Comparison of ENCODE assay signal across 1 cellular context in genomic region chr10:70666960-70667798, GRCh38.
TF ChIP-seq lines count a peak whose summit lies in the region.

No MANE protein-coding gene starts in this region.

TF ChIP-seq in K562, 482 proteins besides CTCF, POLR2A, EP300 and RAD21 (continued from another document and continues in another):
- TF ChIP-seq, protein P1, sequence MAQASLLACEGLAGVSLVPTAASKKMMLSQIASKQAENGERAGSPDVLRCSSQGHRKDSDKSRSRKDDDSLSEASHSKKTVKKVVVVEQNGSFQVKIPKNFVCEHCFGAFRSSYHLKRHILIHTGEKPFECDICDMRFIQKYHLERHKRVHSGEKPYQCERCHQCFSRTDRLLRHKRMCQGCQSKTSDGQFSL (CRISPR knock-in tag; IDR thresholded peaks at IDR 0.05) = no peak
- TF ChIP-seq, protein P1 (tag; IDR thresholded peaks at IDR 0.05) = peak in 1 of 2 experiments; percentile 70; a peak in 2 of 4 replicates
- TF ChIP-seq ILK (tag; IDR thresholded peaks at IDR 0.05; ENCODE audit: borderline replicate concordance, low read depth) (no peak), POU5F1 (IDR thresholded peaks at IDR 0.05; ENCODE audit: borderline replicate concordance, low read depth, low read length, partially characterized antibody) (no peak), HMBOX1 (IDR thresholded peaks at IDR 0.05) (peak; percentile 90), ESRRA (IDR thresholded peaks at IDR 0.05; ENCODE audit: borderline replicate concordance, low read depth) (peak; percentile 100), MLLT1 (IDR thresholded peaks at IDR 0.05) (peak; percentile 26 to 91; a peak in 3 of 4 replicates), DACH1 (IDR thresholded peaks at IDR 0.05; ENCODE audit: partially characterized antibody) (peak; percentile 92), CCAR2 (IDR thresholded peaks at IDR 0.05; ENCODE audit: low read depth, low read length) (no peak), PHB (CRISPR knock-in tag; IDR thresholded peaks at IDR 0.05) (no peak), RBM22 (IDR thresholded peaks at IDR 0.05; ENCODE audit: low read depth, low read length, poor library complexity, severe bottlenecking) (no peak), ATF2 (CRISPR knock-in tag; IDR thresholded peaks at IDR 0.05) (no peak), SMAD4 (CRISPR knock-in tag; conservative IDR thresholded peaks at IDR 0.05) (peak; percentile 96), PTTG1 (tag; IDR thresholded peaks at IDR 0.05; ENCODE audit: low read depth) (peak; percentile 80), ZKSCAN3 (CRISPR knock-in tag; IDR thresholded peaks at IDR 0.05) (no peak), GATAD2A (IDR thresholded peaks at IDR 0.05) (peak; percentile 82; the same call in 1 of the 2 replicates), MGA (IDR thresholded peaks at IDR 0.05) (no peak), HES1 (IDR thresholded peaks at IDR 0.05; ENCODE audit: low read depth) (peak; percentile 85), POLR2G (IDR thresholded peaks at IDR 0.05; ENCODE audit: low read depth, low read length) (no peak), KDM2B (CRISPR knock-in tag; IDR thresholded peaks at IDR 0.05) (0 out of 2 replicates have a peak, but pooled peaks have one; percentile 77), IFI16 (CRISPR knock-in tag; IDR thresholded peaks at IDR 0.05) (peak; percentile 82; the same call in 1 of the 2 replicates), KAT8 (IDR thresholded peaks at IDR 0.05; ENCODE audit: low read depth) (no peak), ZNF23 (CRISPR knock-in tag; IDR thresholded peaks at IDR 0.05) (no peak), ZNF184 (CRISPR knock-in tag; IDR thresholded peaks at IDR 0.05) (no peak), RBM17 (IDR thresholded peaks at IDR 0.05; ENCODE audit: borderline replicate concordance, low read depth, low read length) (no peak), ZNF707 (CRISPR knock-in tag; conservative IDR thresholded peaks at IDR 0.05) (no peak), ELK1 (CRISPR knock-in tag; IDR thresholded peaks at IDR 0.05) (no peak), MXI1 (IDR thresholded peaks at IDR 0.05; ENCODE audit: low read depth, low read length) (peak; percentile 93), ZSCAN29 (IDR thresholded peaks at IDR 0.05) (no peak), ILF3 (IDR thresholded peaks at IDR 0.05; ENCODE audit: borderline replicate concordance) (no peak), KLF10 (CRISPR knock-in tag; IDR thresholded peaks at IDR 0.05) (no peak), SMARCE1 (IDR thresholded peaks at IDR 0.05) (peak; percentile 98), TSHZ1 (CRISPR knock-in tag; IDR thresholded peaks at IDR 0.05) (peak; percentile 76), XRCC3 (IDR thresholded peaks at IDR 0.05) (no peak), CBFB (CRISPR knock-in tag; IDR thresholded peaks at IDR 0.05) (peak; percentile 82; the same call in 1 of the 2 replicates), ZNF780A (CRISPR knock-in tag; IDR thresholded peaks at IDR 0.05) (no peak), RCOR1 (IDR thresholded peaks at IDR 0.05; ENCODE audit: borderline replicate concordance in 1 of 2, low read depth in 2 of 2, low read length in 2 of 2) (peak; percentile 64 to 88), CBX1 (IDR thresholded peaks at IDR 0.05; ENCODE audit: low read depth) (no peak)
- TF ChIP-seq, protein P2, sequence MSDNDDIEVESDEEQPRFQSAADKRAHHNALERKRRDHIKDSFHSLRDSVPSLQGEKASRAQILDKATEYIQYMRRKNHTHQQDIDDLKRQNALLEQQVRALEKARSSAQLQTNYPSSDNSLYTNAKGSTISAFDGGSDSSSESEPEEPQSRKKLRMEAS (CRISPR knock-in tag; IDR thresholded peaks at IDR 0.05) = peak; percentile 73
